In the genomic region with DNA sequence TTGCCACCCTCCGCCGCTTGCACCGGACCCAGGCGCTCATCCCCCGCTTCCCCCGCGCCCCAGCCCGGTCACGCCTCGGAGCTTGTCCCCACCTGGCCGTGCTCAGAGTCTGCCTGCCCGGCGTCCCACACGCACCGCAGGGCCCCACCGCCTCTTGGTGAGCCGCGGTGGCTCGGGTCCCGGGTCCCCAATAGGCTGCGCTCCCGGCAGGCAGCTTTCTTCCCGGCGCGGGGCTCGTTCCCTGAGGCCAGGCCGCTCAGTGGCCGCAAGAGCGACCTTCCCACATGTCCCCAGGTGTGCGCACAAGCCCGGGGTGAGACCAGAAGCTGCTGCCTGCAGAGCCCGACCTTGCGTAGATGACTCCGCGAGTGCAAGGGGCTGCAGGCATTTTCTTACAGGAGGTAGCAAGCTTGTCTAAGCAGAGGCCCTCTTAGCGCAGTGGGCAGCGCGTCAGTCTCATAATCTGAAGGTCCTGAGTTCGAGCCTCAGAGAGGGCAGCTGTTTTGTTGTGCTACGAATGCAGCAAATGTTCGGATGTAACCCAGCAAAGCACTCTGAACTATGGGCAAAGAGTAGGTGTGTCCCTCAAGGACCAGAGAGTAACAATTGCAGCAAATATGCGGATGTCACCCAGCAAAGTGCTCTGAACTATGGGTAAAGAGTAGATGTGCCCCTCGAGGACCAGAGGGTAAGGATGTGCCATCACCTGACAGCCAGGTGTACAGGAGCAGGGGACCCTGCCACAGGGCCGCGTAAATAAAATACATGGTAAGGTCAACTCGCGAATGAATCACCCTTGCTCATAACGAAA, we compare ENCODE assay signal across 8 cellular contexts. TPM values are rescaled to one million over a fixed set of nuclear protein-coding genes. Genes with fewer than 3 reads are reported as not detected.
DNase-seq lines count a peak whose midpoint lies in the region; ATAC-seq and TF ChIP-seq lines count a peak whose summit lies in the region.

No MANE protein-coding gene starts in this region.

- H3K9me3 Mint-ChIP-seq in activated CD4-positive, alpha-beta T cell treated with anti-CD3 and anti-CD28 coated beads, Interleukin-2, amount 10 ng/mL, durations not matched to agents 24 days and 14 days, result no peaks in the 10 kb centered on the region

- H3K18ac ChIP-seq in neuronal stem cell (ENCODE audit: low read length), result peak overlapping the region; percentile 80

- no peaks in the 10 kb centered on the region for H3K36me3 ChIP-seq in neuronal stem cell (replicated peaks in 1 of 2; ENCODE audit: control insufficient read depth in 2 of 2, insufficient read depth in 2 of 2, low read length in 2 of 2)

- H3K27me3 Mint-ChIP-seq in activated CD4-positive, alpha-beta T cell treated with anti-CD3 and anti-CD28 coated beads, Interleukin-2, amount 10 ng/mL, durations not matched to agents 24 days and 14 days, result peaks cover 35% of the 10 kb centered on the region

- H3K27me3 ChIP-seq in neuronal stem cell (ENCODE audit: control insufficient read depth in 3 of 3, insufficient read depth in 3 of 3, low read depth in 1 of 3, low read length in 3 of 3), result peaks cover 0 to 36% (median 5%) of the 10 kb centered on the region in 3 experiments

- no peak overlapping the region for H4K91ac ChIP-seq in neuronal stem cell (ENCODE audit: low read depth, low read length, poor library complexity)

- no peak overlapping the region for H3K27ac ChIP-seq in RWPE1
- H3K27ac ChIP-seq in epithelial cell of prostate, result peak overlapping the region; percentile 6
- no peak overlapping the region for H3K27ac ChIP-seq in neuronal stem cell (replicated peaks; ENCODE audit: low read length)

- TF ChIP-seq CTCF in RWPE1 (conservative IDR thresholded peaks at IDR 0.05; ENCODE audit: low read depth), result no peak

- no peaks in the 10 kb centered on the region for H3K9me3 ChIP-seq in neuronal stem cell (replicated peaks in 1 of 2; ENCODE audit: control insufficient read depth in 2 of 2, insufficient read depth in 1 of 2, low read depth in 1 of 2, low read length in 2 of 2)

- no peak overlapping the region for H3K14ac ChIP-seq in neuronal stem cell (ENCODE audit: low read length)

- no peak overlapping the region for H2BK12ac ChIP-seq in neuronal stem cell (ENCODE audit: low read length)

- peak; percentile 63 for DNase-seq in activated CD4-positive, alpha-beta T cell treated with anti-CD3 and anti-CD28 coated beads, Interleukin-2, amount 10 ng/mL, durations not matched to agents 24 days and 14 days
- DNase-seq in activated CD4-positive, alpha-beta T cell treated with anti-CD3 and anti-CD28 coated beads, Interleukin-2, amount 50 U/mL, for 1 hour, result no peak
- DNase-seq in RWPE1 (ENCODE audit: low spot score), result peak; percentile 60
- peak; percentile 92 for DNase-seq in epithelial cell of prostate (ENCODE audit: low read depth, low spot score)
- DNase-seq in neuronal stem cell (ENCODE audit: low spot score), result peak; percentile 90
- DNase-seq in effector CD8-positive, alpha-beta T cell (lab: John Stamatoyannopoulos, UW), result no peak
- DNase-seq in GM19240 (ENCODE audit: insufficient read length, low spot score), result no peak

- no peaks in the 10 kb centered on the region for H3K36me3 Mint-ChIP-seq in activated CD4-positive, alpha-beta T cell treated with anti-CD3 and anti-CD28 coated beads, Interleukin-2, amount 10 ng/mL, durations not matched to agents 24 days and 14 days (ENCODE audit: low read depth)

- intact Hi-C loops in activated CD4-positive, alpha-beta T cell treated with anti-CD3 and anti-CD28 coated beads, Interleukin-2, amount 10 ng/mL, durations not matched to agents 24 days and 14 days (cut with micrococcal nuclease), result no loop called here

- H2BK15ac ChIP-seq in neuronal stem cell (ENCODE audit: low read length), result peak overlapping the region; percentile 28

- peak overlapping the region; percentile 26 for H3K23ac ChIP-seq in neuronal stem cell (ENCODE audit: low read depth, low read length, poor library complexity)

- POLR2A ChIA-PET in RWPE1 (lab: Yijun Ruan, JAX; ENCODE audit: low non-redundant PET), result no interaction called here

- H2BK120ac ChIP-seq in neuronal stem cell (ENCODE audit: low read depth, low read length), result no peak overlapping the region

- H3K9ac ChIP-seq in neuronal stem cell (ENCODE audit: low read depth, low read length, poor library complexity), result peak overlapping the region; percentile 82

- no CpG with 5 or more reads among the region's 48 CpGs for WGBS in neuronal stem cell (ENCODE audit: extremely low coverage in 2 of 2, insufficient read length in 2 of 2, insufficient replicate concordance in 1 of 2), 2 donors

- no peak overlapping the region for H3K4ac ChIP-seq in neuronal stem cell (ENCODE audit: low read length)

- peak overlapping the region; percentile 61 to 87 for H3K4me3 ChIP-seq in neuronal stem cell (ENCODE audit: low read length in 2 of 2)

- peaks cover 0 to 7% of the 10 kb centered on the region in 2 donors for H3K4me1 ChIP-seq in neuronal stem cell (ENCODE audit: control insufficient read depth in 2 of 2, insufficient read depth in 1 of 2, low read depth in 1 of 2, low read length in 2 of 2)

- H2AFZ ChIP-seq in neuronal stem cell (ENCODE audit: low read length), result peak overlapping the region; percentile 96

- H3K79me1 ChIP-seq in neuronal stem cell (ENCODE audit: low read depth, low read length), result no peaks in the 10 kb centered on the region

- H3K27ac Mint-ChIP-seq in activated CD4-positive, alpha-beta T cell treated with anti-CD3 and anti-CD28 coated beads, Interleukin-2, amount 10 ng/mL, durations not matched to agents 24 days and 14 days, result no peak overlapping the region

- H3K4me3 Mint-ChIP-seq in activated CD4-positive, alpha-beta T cell treated with anti-CD3 and anti-CD28 coated beads, Interleukin-2, amount 10 ng/mL, durations not matched to agents 24 days and 14 days, result no peak overlapping the region

- H3K4me1 Mint-ChIP-seq in activated CD4-positive, alpha-beta T cell treated with anti-CD3 and anti-CD28 coated beads, Interleukin-2, amount 10 ng/mL, durations not matched to agents 24 days and 14 days, result peaks cover 2% of the 10 kb centered on the region

- peak; percentile 61 for ATAC-seq in HG03045 (IDR thresholded peaks at IDR 0.05; ENCODE audit: unreplicated experiment)

- CTCF ChIA-PET in RWPE1 (lab: Yijun Ruan, JAX), result interaction anchor here (0.5 to 1.0 kb wide), 2 partner anchors 13 to 47 kb away, joined by 3 to 5 read pairs; no protein-coding TSS in a partner anchor

- H2AK5ac ChIP-seq in neuronal stem cell (ENCODE audit: low read depth, low read length), result no peak overlapping the region

- H4K8ac ChIP-seq in neuronal stem cell (ENCODE audit: low read depth, low read length), result no peak overlapping the region

- peak overlapping the region; percentile 75 for H3K4me2 ChIP-seq in neuronal stem cell (ENCODE audit: insufficient read depth, low read length, poor library complexity, severe bottlenecking)

- H2BK5ac ChIP-seq in neuronal stem cell (ENCODE audit: low read length), result no peak overlapping the region

RNA-seq across cellular contexts. Expression of gene TLE7, which starts 15.6 kb away (rescaled TPM):
- not detected in 2 replicates for total RNA-seq in activated CD4-positive, alpha-beta T cell treated with anti-CD3 and anti-CD28 coated beads, Interleukin-2, amount 10 ng/mL, durations not matched to agents 24 days and 14 days
- not detected for polyA plus RNA-seq in neuronal stem cell (2013, experiment 1 of 2)
- polyA plus RNA-seq in neuronal stem cell (2013, experiment 2 of 2), result not detected

RNA-seq across cellular contexts. Expression of gene ZNF23, which starts 35.8 kb away (rescaled TPM):
- 5.2 and 6.1 TPM in 2 replicates for total RNA-seq in activated CD4-positive, alpha-beta T cell treated with anti-CD3 and anti-CD28 coated beads, Interleukin-2, amount 10 ng/mL, durations not matched to agents 24 days and 14 days
- polyA plus RNA-seq in neuronal stem cell (2013, experiment 1 of 2), result 8.0 TPM
- 8.5 TPM for polyA plus RNA-seq in neuronal stem cell (2013, experiment 2 of 2)

Comparison
In these comparisons a context has a peak if more than half of its experiments do, and no peak if none do; other contexts are left out.
1. DNase-seq: peak in activated CD4-positive, alpha-beta T cell treated with anti-CD3 and anti-CD28 coated beads, Interleukin-2, amount 10 ng/mL, durations not matched to agents 24 days and 14 days (single experiment), RWPE1 (single experiment), epithelial cell of prostate (single experiment) and neuronal stem cell (single experiment); none in activated CD4-positive, alpha-beta T cell treated with anti-CD3 and anti-CD28 coated beads, Interleukin-2, amount 50 U/mL, for 1 hour (single experiment), effector CD8-positive, alpha-beta T cell (single experiment) and GM19240 (single experiment).